ENCODE assay signal across 16 cellular contexts in the genomic region with DNA sequence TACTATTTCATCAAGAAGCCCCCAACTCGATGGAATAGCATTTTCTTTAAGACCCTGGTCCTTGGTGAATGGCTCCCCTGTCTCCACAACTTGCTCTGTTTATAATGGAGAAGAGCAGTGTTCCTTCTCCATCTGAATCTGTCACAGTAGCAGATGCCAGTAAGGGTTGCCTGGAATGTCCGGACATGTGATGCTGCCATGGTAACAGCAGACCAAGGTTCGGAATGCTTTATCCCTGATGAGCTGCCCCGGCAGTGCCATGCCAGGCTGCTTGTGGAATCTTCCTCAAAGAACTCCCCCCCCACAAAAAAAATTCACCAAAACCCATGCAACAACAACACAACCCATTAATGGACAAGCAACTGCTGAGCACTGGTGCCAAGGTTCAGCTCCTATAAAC.
"Had no signal": no experiment of that assay in that cellular context is flagged by ENCODE, and none has a peak within 500 bp of the region (broad histone marks: within the 10 kb centered on the region; RNA-seq: fewer than 3 reads in every experiment).

No MANE protein-coding gene starts in this region.

- H3K4me1 ChIP-seq: tibial nerve, uterus had no signal

- H3K27me3 Mint-ChIP-seq: activated T-helper 17 cell treated with anti-CD3 and anti-CD28 coated beads, Interleukin-2, amount 50 U/mL, for 72 hours; naive B cell; stimulated activated naive B cell treated with anti-CD40 and anti-IgM and Interleukin-4, amounts not matched to agents 10 μg/mL and 1 μg/mL and 100 μg/mL, for 72 hours had no signal

- H3K36me3 ChIP-seq: colonic mucosa, neutrophil, tibial nerve, uterus had no signal

- H3K4me1 Mint-ChIP-seq: stimulated activated naive B cell treated with anti-CD40 and anti-IgM and Interleukin-4, amounts not matched to agents 10 μg/mL and 1 μg/mL and 100 μg/mL, for 72 hours had no signal

- H3K4me3 Mint-ChIP-seq: activated T-helper 17 cell treated with anti-CD3 and anti-CD28 coated beads, Interleukin-2, amount 50 U/mL, for 72 hours; naive B cell; stimulated activated naive B cell treated with anti-CD40 and anti-IgM and Interleukin-4, amounts not matched to agents 10 μg/mL and 1 μg/mL and 100 μg/mL, for 72 hours had no signal

- H3K9me3 ChIP-seq: colonic mucosa, neutrophil, tibial nerve, uterus had no signal

- H3K4me3 ChIP-seq: colonic mucosa, tibial nerve, uterus had no signal

- H3K9me3 Mint-ChIP-seq: activated T-helper 17 cell treated with anti-CD3 and anti-CD28 coated beads, Interleukin-2, amount 50 U/mL, for 72 hours had no signal

- H2AFZ ChIP-seq: parathyroid adenoma had no signal

- H3K27me3 ChIP-seq: colonic mucosa, neutrophil, tibial nerve, uterus had no signal

- ATAC-seq: activated T-helper 17 cell treated with anti-CD3 and anti-CD28 coated beads, Interleukin-2, amount 50 U/mL, for 72 hours; stimulated activated naive B cell treated with anti-CD40 and anti-IgM and Interleukin-4, amounts not matched to agents 10 μg/mL and 1 μg/mL and 100 μg/mL, for 72 hours had no signal

- DNase-seq: activated CD4-positive, alpha-beta T cell treated with anti-CD3 and anti-CD28 coated beads for 1 hour; activated CD4-positive, alpha-beta T cell treated with anti-CD3 and anti-CD28 coated beads, Interleukin-2, amount 50 U/mL, for 4 hours; activated naive CD4-positive, alpha-beta T cell treated with Interleukin-2 at 50 U/mL for 16 hours; activated T-cell treated with anti-CD3 and anti-CD28 coated beads for 4 hours; aorta; colonic mucosa; effector CD4-positive, alpha-beta T cell; foreskin melanocyte; naive B cell; stimulated activated CD4-positive, alpha-beta T cell treated with anti-CD3 and anti-CD28 coated beads, Interleukin-4, amount 100 ng/mL, for 1 hour; stimulated activated naive B cell treated with anti-CD40 and anti-IgM and Interleukin-4, amounts not matched to agents 10 μg/mL and 1 μg/mL and 100 μg/mL, for 72 hours; uterus had no signal

- H3K9ac ChIP-seq: parathyroid adenoma had no signal

- H3K79me2 ChIP-seq: parathyroid adenoma had no signal

- H3K27ac ChIP-seq: colonic mucosa, neutrophil, parathyroid adenoma, tibial nerve, uterus had no signal

- H3K27ac Mint-ChIP-seq: activated T-helper 17 cell treated with anti-CD3 and anti-CD28 coated beads, Interleukin-2, amount 50 U/mL, for 72 hours; stimulated activated naive B cell treated with anti-CD40 and anti-IgM and Interleukin-4, amounts not matched to agents 10 μg/mL and 1 μg/mL and 100 μg/mL, for 72 hours had no signal
